Comparison of ENCODE assay signal across 10 cellular contexts in the genomic region with DNA sequence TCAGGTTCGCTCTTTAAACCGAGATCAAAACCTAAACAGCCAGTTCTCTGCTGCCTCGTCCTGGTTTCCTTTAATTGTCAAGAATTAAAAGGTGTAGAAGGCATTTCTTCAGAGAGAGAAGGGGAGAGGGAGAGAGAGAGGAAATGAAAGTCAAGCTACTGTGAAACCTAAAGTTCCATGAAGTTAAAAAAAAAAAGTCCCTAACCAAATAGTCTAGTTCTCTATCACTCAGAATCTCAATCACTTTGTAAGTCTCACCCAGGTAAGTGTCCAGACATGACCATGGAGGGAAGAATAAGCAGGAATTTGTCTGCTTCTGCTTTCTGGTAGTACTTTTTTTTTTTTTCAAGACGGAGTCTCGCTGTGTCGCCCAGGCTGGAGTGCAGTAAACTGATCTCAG. TPM values are rescaled to one million over a fixed set of nuclear protein-coding genes. Genes with fewer than 3 reads are reported as not detected.
DNase-seq lines count a peak whose midpoint lies in the region; ATAC-seq and TF ChIP-seq lines count a peak whose summit lies in the region.
"Had no signal": no experiment of that assay in that cellular context is flagged by ENCODE, and none has a peak within 500 bp of the region (broad histone marks: within the 10 kb centered on the region; RNA-seq: fewer than 3 reads in every experiment).

No MANE protein-coding gene starts in this region.

- intact Hi-C loops in thyroid gland (cut with DNase I) = no loop called here

- H3K27ac ChIP-seq in thyroid gland = no peak overlapping the region

- no peak for TF ChIP-seq POLR2A in thyroid gland (IDR thresholded peaks at IDR 0.05)

- DNase-seq in germinal center (ENCODE audit: low spot score) = peak; percentile 43
- no peak for DNase-seq in thyroid gland
- DNase-seq in T-helper 9 cell = no peak
- DNase-seq in cerebellar nuclear complex (lab: John Stamatoyannopoulos, UW) = no peak
- no peak for DNase-seq in retina
- DNase-seq: Kasumi-1, NCI-H69 had no signal

- no peak overlapping the region for H3K4me3 ChIP-seq in thyroid gland (replicated peaks in 1 of 3)

- H3K27me3 ChIP-seq in thyroid gland = no peaks in the 10 kb centered on the region

- 81 to 85% methylated on average over 6 of the region's 6 CpGs for WGBS in thyroid gland, 2 donors

- no peak for TF ChIP-seq CTCF in thyroid gland (IDR thresholded peaks at IDR 0.05)

- H3K36me3 ChIP-seq in thyroid gland = no peaks in the 10 kb centered on the region

- H3K9me3 ChIP-seq in thyroid gland = no peaks in the 10 kb centered on the region

- H3K4me1 ChIP-seq in thyroid gland = no peaks in the 10 kb centered on the region

- ATAC-seq in GM18867 (IDR thresholded peaks at IDR 0.05; ENCODE audit: unreplicated experiment) (peak; percentile 72), GM21529 (IDR thresholded peaks at IDR 0.05; ENCODE audit: unreplicated experiment) (peak; percentile 82), HG03354 (IDR thresholded peaks at IDR 0.05; ENCODE audit: poor library complexity, severe bottlenecking, unreplicated experiment) (peak; percentile 73)

RNA-seq across cellular contexts. Expression of a gene that starts 18.8 kb away (rescaled TPM):
- total RNA-seq in thyroid gland = 10 to 100 TPM; 52.1 to 72.3 (median 59.2) TPM

RNA-seq across cellular contexts. Expression of a gene that starts 40.5 kb away (rescaled TPM):
- 10 to 100 TPM; 27.1 to 48.5 (median 32.3) TPM for total RNA-seq in thyroid gland
